ENCODE assay signal across 28 cellular contexts in the genomic region with DNA sequence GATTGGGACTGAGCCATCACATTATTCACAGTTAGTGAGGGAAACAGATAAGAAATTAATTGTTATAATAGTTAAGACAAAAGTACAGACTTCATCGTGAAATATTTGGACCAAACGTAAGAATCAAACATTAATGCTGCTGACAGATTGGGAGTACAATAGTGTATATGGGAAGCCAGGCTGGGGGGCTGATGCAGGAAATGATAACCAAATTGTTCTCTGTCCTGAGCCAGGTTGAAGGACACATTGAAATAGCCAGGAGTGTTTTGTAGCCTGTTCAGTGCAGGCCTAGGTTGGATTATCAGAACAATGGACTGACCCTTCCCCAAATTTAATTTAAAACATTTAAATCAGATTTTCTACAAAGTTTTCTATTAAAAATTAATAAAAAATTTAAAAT.
"Had no signal": no experiment of that assay in that cellular context is flagged by ENCODE, and none has a peak within 500 bp of the region (broad histone marks: within the 10 kb centered on the region; RNA-seq: fewer than 3 reads in every experiment).

No MANE protein-coding gene starts in this region.

- DNase-seq: activated B cell treated with CpG ODN at 0.5 μM for 24 hours; activated CD4-positive, alpha-beta memory T cell treated with anti-CD3 and anti-CD28 coated beads for 36 hours; activated CD4-positive, alpha-beta T cell treated with anti-CD3 and anti-CD28 coated beads for 4 hours; activated CD4-positive, alpha-beta T cell treated with anti-CD3 and anti-CD28 coated beads, Interleukin-2, amount 10 ng/mL, durations not matched to agents 24 days and 14 days; activated CD4-positive, alpha-beta T cell treated with anti-CD3 and anti-CD28 coated beads, Interleukin-2, amount 50 U/mL, for 1 hour; activated CD4-positive, alpha-beta T cell treated with anti-CD3 and anti-CD28 coated beads, Interleukin-2, amount 50 U/mL, for 4 hours; activated CD4-positive, CD25-positive, alpha-beta regulatory T cell treated with anti-CD3 and anti-CD28 coated beads, Interleukin-2, amount 50 U/mL, for 72 hours; activated CD8-positive, alpha-beta memory T cell treated with anti-CD3 and anti-CD28 coated beads, Interleukin-2, amount 10 ng/mL, durations not matched to agents 7 days and 5 days; activated CD8-positive, alpha-beta memory T cell treated with anti-CD3 and anti-CD28 coated beads, Interleukin-2, amount 50 U/mL, for 48 hours; activated CD8-positive, alpha-beta T cell treated with anti-CD3 and anti-CD28 coated beads for 36 hours; activated effector memory CD4-positive, alpha-beta T cell treated with Interleukin-2 at 50 U/mL for 16 hours; activated gamma-delta T cell; activated naive CD4-positive, alpha-beta T cell treated with anti-CD3 and anti-CD28 coated beads, Interleukin-2, amount 10 ng/mL, durations not matched to agents 7 days and 5 days; activated naive CD4-positive, alpha-beta T cell treated with Interleukin-2 at 50 U/mL for 16 hours; activated naive CD8-positive, alpha-beta T cell treated with anti-CD3 and anti-CD28 coated beads, Interleukin-2, amount 10 ng/mL, durations not matched to agents 7 days and 5 days; activated naive CD8-positive, alpha-beta T cell treated with anti-CD3 and anti-CD28 coated beads, Interleukin-2, amount 50 U/mL, for 24 hours; activated T-cell treated with anti-CD3 and anti-CD28 coated beads, Interleukin-2, amount 50 U/mL, for 24 hours; activated T-cell treated with anti-CD3 and anti-CD28 coated beads, Interleukin-2, amount 50 U/mL, for 48 hours; aorta; body of pancreas; brain microvascular endothelial cell; central memory CD4-positive, alpha-beta T cell; T-helper 1 cell; T-helper 2 cell; T-helper 9 cell had no signal

- H3K4me1 ChIP-seq: body of pancreas, breast epithelium had no signal

- H3K27me3 ChIP-seq: body of pancreas, brain microvascular endothelial cell, breast epithelium had no signal

- H3K27ac ChIP-seq: body of pancreas, brain microvascular endothelial cell, breast epithelium, VCaP had no signal

- FAIRE-seq: astrocyte had no signal

- H3K4me3 ChIP-seq: body of pancreas, breast epithelium had no signal

- ATAC-seq: activated CD8-positive, alpha-beta memory T cell treated with anti-CD3 and anti-CD28 coated beads, Interleukin-2, amount 10 ng/mL, durations not matched to agents 7 days and 5 days; activated CD8-positive, alpha-beta T cell treated with anti-CD3 and anti-CD28 coated beads for 36 hours; activated naive CD8-positive, alpha-beta T cell treated with anti-CD3 and anti-CD28 coated beads, Interleukin-2, amount 50 U/mL, for 24 hours; body of pancreas had no signal

- H3K9me3 ChIP-seq: body of pancreas, breast epithelium had no signal

- H3K36me3 ChIP-seq: brain microvascular endothelial cell, breast epithelium had no signal
